ENCODE assay signal across 8 cellular contexts in genomic region chr2:19990416-19990728, GRCh38. TPM values are rescaled to one million over a fixed set of nuclear protein-coding genes. Genes with fewer than 3 reads are reported as not detected.
DNase-seq lines count a peak whose midpoint lies in the region; ATAC-seq, FAIRE-seq and TF ChIP-seq lines count a peak whose summit lies in the region.

No MANE protein-coding gene starts in this region.

- H3K36me3 Mint-ChIP-seq in natural killer cell, result no peaks in the 10 kb centered on the region

- no peaks in the 10 kb centered on the region for H3K9me3 Mint-ChIP-seq in natural killer cell

- H3K9me3 ChIP-seq in MG63, result no peaks in the 10 kb centered on the region
- no peaks in the 10 kb centered on the region for H3K9me3 ChIP-seq in effector memory CD4-positive, alpha-beta T cell (ENCODE audit: control insufficient read depth, low read length)

- peaks cover 18% of the 10 kb centered on the region for H3K36me3 ChIP-seq in MG63
- no peaks in the 10 kb centered on the region for H3K36me3 ChIP-seq in effector memory CD4-positive, alpha-beta T cell (ENCODE audit: control insufficient read depth, insufficient read depth, low read length)

- peak overlapping the region; percentile 55 for H3K27ac ChIP-seq in effector memory CD4-positive, alpha-beta T cell (ENCODE audit: insufficient read depth, low read length, poor library complexity, severe bottlenecking)

- H3K4me3 ChIP-seq in AG10803 (ENCODE audit: low read length) (peak overlapping the region; percentile 86), MG63 (peak overlapping the region; percentile 87)
- H3K4me3 ChIP-seq in effector memory CD4-positive, alpha-beta T cell (ENCODE audit: insufficient read depth, low read depth, low read length, poor library complexity, severe bottlenecking), result peak overlapping the region; percentile 83

- H3K4me1 ChIP-seq in effector memory CD4-positive, alpha-beta T cell (ENCODE audit: control insufficient read depth, insufficient read depth, low read length, poor library complexity, severe bottlenecking), result peaks cover 9% of the 10 kb centered on the region

- peaks cover 24 to 36% of the 10 kb centered on the region in 2 donors for H3K4me1 Mint-ChIP-seq in natural killer cell

- intact Hi-C loops in natural killer cell (cut with micrococcal nuclease), result loop anchor here (1.0 to 5.0 kb wide), 3 partner anchors 60 to 643 kb away; partner anchors contain the start of gene TTC32

- TF ChIP-seq CTCF in AG10803 (conservative IDR thresholded peaks at IDR 0.05; ENCODE audit: low read length) (no peak), natural killer cell (IDR thresholded peaks at IDR 0.05) (no peak)

- no peak for DNase-seq in AG10803 (ENCODE audit: low read depth)
- no peak for DNase-seq in MG63
- DNase-seq in effector memory CD4-positive, alpha-beta T cell, result no peak
- no peak for DNase-seq in natural killer cell
- no peak for DNase-seq in frontal cortex (ENCODE audit: low spot score in 2 of 2)
- DNase-seq in NCI-H1436 treated with DMSO at 0.1 percent for 48 hours (lab: John Stamatoyannopoulos, UW), result no peak
- no peak for DNase-seq in medulla oblongata (ENCODE audit: extremely low spot score)

- H3K4me3 Mint-ChIP-seq in natural killer cell, result peak overlapping the region; percentile 95

- H3K27ac Mint-ChIP-seq in natural killer cell, result peak overlapping the region; percentile 88 to 89

- 0 out of 2 replicates have a peak, but pooled peaks cover 2% of the 10 kb centered on the region for H3K27me3 ChIP-seq in MG63
- no peaks in the 10 kb centered on the region for H3K27me3 ChIP-seq in effector memory CD4-positive, alpha-beta T cell (replicated peaks; ENCODE audit: control insufficient read depth, insufficient read depth, low read length, poor library complexity, severe bottlenecking)

- FAIRE-seq in frontal cortex (lab: Jason Lieb, UNC), result no peak

- ATAC-seq in natural killer cell (no peak), HG02642 (IDR thresholded peaks at IDR 0.05; ENCODE audit: poor library complexity, unreplicated experiment) (no peak)

- H3K27me3 Mint-ChIP-seq in natural killer cell (ENCODE audit: low read depth in 2 of 2), result peaks cover 16 to 28% of the 10 kb centered on the region in 2 donors

RNA-seq across cellular contexts. Expression of gene WDR35, which starts 0.5 kb away (rescaled TPM):
- total RNA-seq in MG63 (2014; rRNA removed; shearing (Covaris generic); ENCODE audit: low replicate concordance), result 4.4 and 6.4 TPM in 2 replicates
- total RNA-seq in natural killer cell, result 1 to 10 TPM; 5.8 to 8.3 (median 7.7) TPM
- 25.7 TPM for total RNA-seq in frontal cortex

RNA-seq across cellular contexts. Expression of gene MATN3, which starts 22.1 kb away (rescaled TPM):
- 0.15 and 0.76 TPM in 2 replicates for total RNA-seq in MG63 (2014; rRNA removed; shearing (Covaris generic); ENCODE audit: low replicate concordance)
- not detected for total RNA-seq in natural killer cell
- 1.6 TPM for total RNA-seq in frontal cortex
